10 cellular contexts compared by ENCODE assay signal in the genomic region with DNA sequence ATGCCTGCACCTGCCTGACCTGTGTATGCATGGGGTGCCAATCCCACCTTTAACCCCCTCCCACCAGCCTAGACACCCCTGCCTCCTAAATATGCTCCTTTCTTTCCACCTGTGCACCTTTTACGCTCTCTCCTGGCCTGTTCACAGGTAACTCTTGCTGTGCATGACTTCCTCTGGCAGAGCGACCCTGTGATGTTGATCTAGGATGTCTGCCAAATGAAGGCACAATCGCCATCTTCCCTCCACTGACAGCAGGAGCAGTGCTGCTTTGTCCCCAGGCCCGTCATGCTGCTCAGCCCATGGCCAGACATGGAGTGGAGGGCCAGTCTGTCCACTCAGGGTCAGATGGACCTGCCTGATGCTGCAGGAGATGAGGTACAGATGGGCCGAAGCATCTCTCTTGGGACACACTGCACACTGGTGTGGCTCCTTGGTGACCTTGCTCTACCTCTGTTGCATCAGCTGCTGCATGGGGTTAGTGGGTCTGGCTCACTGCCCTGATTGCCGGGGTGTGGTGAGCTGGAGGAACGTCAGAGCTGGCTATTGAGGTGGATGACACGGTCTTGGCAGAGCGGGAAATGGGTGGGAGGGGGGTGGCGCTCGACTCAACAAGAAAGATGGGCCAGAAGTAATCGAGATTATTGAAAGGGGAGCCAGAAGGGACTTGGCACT.
DNase-seq lines count a peak whose midpoint lies in the region; ATAC-seq and TF ChIP-seq lines count a peak whose summit lies in the region.
"Had no signal": no experiment of that assay in that cellular context is flagged by ENCODE, and none has a peak within 500 bp of the region (broad histone marks: within the 10 kb centered on the region; RNA-seq: fewer than 3 reads in every experiment).

No MANE protein-coding gene starts in this region.

- H3K4me1 ChIP-seq in mammary epithelial cell (ENCODE audit: insufficient read depth, low read length): peaks cover 44% of the 10 kb centered on the region

- no peak overlapping the region for H3K27ac Mint-ChIP-seq in activated T-cell treated with anti-CD3 and anti-CD28 coated beads, Interleukin-2, amount 50 U/mL, for 24 hours

- WGBS in mammary epithelial cell (ENCODE audit: low coverage, missing lambda C conversion rate): 47% methylated on average over 12 of the region's 12 CpGs

- in situ Hi-C loops in mammary epithelial cell (cut with MboI; ENCODE audit: low sequenced_read_pairs in 2 of 2): no loop called here

- no peaks in the 10 kb centered on the region for H3K27me3 ChIP-seq in mammary epithelial cell (ENCODE audit: insufficient read depth, low read length)

- no peaks in the 10 kb centered on the region for H3K9me3 ChIP-seq in mammary epithelial cell (replicated peaks; ENCODE audit: insufficient read depth, low read length)

- no peaks in the 10 kb centered on the region for H3K9me3 Mint-ChIP-seq in activated T-cell treated with anti-CD3 and anti-CD28 coated beads, Interleukin-2, amount 50 U/mL, for 24 hours

- H3K4me2 ChIP-seq in mammary epithelial cell (ENCODE audit: insufficient read depth, low read depth, low read length): no peak overlapping the region
- H3K4me2 ChIP-seq: KMS-11 had no signal

- H3K9ac ChIP-seq in mammary epithelial cell (ENCODE audit: insufficient read depth, low read length): no peak overlapping the region
- H3K9ac ChIP-seq: KMS-11 had no signal

- no peak overlapping the region for H3K4me3 ChIP-seq in mammary epithelial cell (replicated peaks in 1 of 3; ENCODE audit: insufficient read depth in 1 of 3, low read depth in 2 of 3, low read length in 3 of 3)

- no peak for ATAC-seq in HG03039 (IDR thresholded peaks at IDR 0.05; ENCODE audit: unreplicated experiment)
- no peak for ATAC-seq in GM18909 (IDR thresholded peaks at IDR 0.05; ENCODE audit: poor library complexity, unreplicated experiment)

- intact Hi-C loops in mammary epithelial cell (cut with micrococcal nuclease): no loop called here

- H3K27ac ChIP-seq in mammary epithelial cell (ENCODE audit: insufficient read depth, low read depth, low read length): no peak overlapping the region
- H3K27ac ChIP-seq: KMS-11 had no signal

- no peak overlapping the region for H2AFZ ChIP-seq in mammary epithelial cell (ENCODE audit: low read depth, low read length)

- no peaks in the 10 kb centered on the region for H3K79me2 ChIP-seq in mammary epithelial cell (ENCODE audit: insufficient read depth, low read length)

- no peaks in the 10 kb centered on the region for H4K20me1 ChIP-seq in mammary epithelial cell (ENCODE audit: insufficient read depth, low read length)

- no peak overlapping the region for H3K4me3 Mint-ChIP-seq in activated T-cell treated with anti-CD3 and anti-CD28 coated beads, Interleukin-2, amount 50 U/mL, for 24 hours

- no peaks in the 10 kb centered on the region for H3K4me1 Mint-ChIP-seq in activated T-cell treated with anti-CD3 and anti-CD28 coated beads, Interleukin-2, amount 50 U/mL, for 24 hours (ENCODE audit: low read depth)

- dilution Hi-C loops in mammary epithelial cell (cut with HindIII; ENCODE audit: low sequenced_read_pairs): no loop called here

- CTCF ChIA-PET in mammary epithelial cell (lab: Charles Lee; ENCODE audit: low non-redundant PET): interaction anchor here (0.6 kb wide), 1 partner anchor 1369 kb away, joined by 3 read pairs; no protein-coding TSS in a partner anchor

- H3K36me3 Mint-ChIP-seq in activated T-cell treated with anti-CD3 and anti-CD28 coated beads, Interleukin-2, amount 50 U/mL, for 24 hours (ENCODE audit: low read depth): no peaks in the 10 kb centered on the region

- no TSS peak for BruUV-seq in mammary epithelial cell (replicated peaks; lab: Mats Ljungman, UMichigan)

- TF ChIP-seq CTCF in mammary epithelial cell (conservative IDR thresholded peaks at IDR 0.05 in 1 of 2, IDR thresholded peaks at IDR 0.05 in 1 of 2; ENCODE audit: extremely low read depth in 1 of 2, insufficient read depth in 1 of 2, low read depth in 1 of 2, low read length in 2 of 2): no peak

- peaks cover 8% of the 10 kb centered on the region for H3K27me3 Mint-ChIP-seq in activated T-cell treated with anti-CD3 and anti-CD28 coated beads, Interleukin-2, amount 50 U/mL, for 24 hours

- DNase-seq in DMS53 (lab: John Stamatoyannopoulos, UW) (peak; percentile 86), NCI-H2081 (lab: John Stamatoyannopoulos, UW) (peak; percentile 40 to 70), mammary epithelial cell (peak; percentile 65), myocyte (ENCODE audit: low read depth) (peak; percentile 94), NCI-H187 (lab: John Stamatoyannopoulos, UW) (no peak)
- DNase-seq in activated T-cell treated with anti-CD3 and anti-CD28 coated beads, Interleukin-2, amount 50 U/mL, for 24 hours: no peak
- DNase-seq: stimulated activated CD4-positive, alpha-beta T cell treated with anti-CD3 and anti-CD28 coated beads, Interleukin-4, amount 100 ng/mL, for 24 hours had no signal

- H3K36me3 ChIP-seq in mammary epithelial cell (ENCODE audit: insufficient read depth, low read length): no peaks in the 10 kb centered on the region

Comparison
In these comparisons a context has a peak if more than half of its experiments do, and no peak if none do; other contexts are left out.
1. DNase-seq: peak in DMS53 (single experiment), NCI-H2081 (2 of 2), mammary epithelial cell (single experiment) and myocyte (single experiment); none in NCI-H187 (0 of 2) and activated T-cell treated with anti-CD3 and anti-CD28 coated beads, Interleukin-2, amount 50 U/mL, for 24 hours (single experiment).